Comparison of ENCODE assay signal across 1 cellular context in the genomic region with DNA sequence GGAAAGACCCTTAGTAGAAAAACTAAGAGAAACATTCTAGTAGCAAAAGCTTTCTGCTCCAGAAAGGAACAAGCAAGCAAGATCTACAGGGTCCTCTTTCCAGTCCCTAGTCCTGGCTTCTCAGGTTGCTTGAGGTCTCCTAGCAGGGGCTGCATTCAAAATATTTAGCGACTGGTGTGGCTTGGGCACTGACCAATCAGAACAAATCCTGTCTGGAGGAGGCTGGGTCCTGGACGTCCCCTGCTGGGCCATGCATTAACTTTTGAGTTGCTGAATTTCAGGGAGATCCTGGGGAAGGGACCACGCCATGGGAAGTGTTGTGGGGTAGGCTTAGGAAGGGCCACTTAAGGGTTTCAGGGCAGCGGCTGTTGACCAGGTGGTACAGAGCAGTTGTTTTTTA.
TF ChIP-seq lines count a peak whose summit lies in the region.

No MANE protein-coding gene starts in this region.

TF ChIP-seq in GM23338, 12 proteins besides CTCF, POLR2A, EP300 and RAD21 (continued from another document):
- TF ChIP-seq, protein P1, sequence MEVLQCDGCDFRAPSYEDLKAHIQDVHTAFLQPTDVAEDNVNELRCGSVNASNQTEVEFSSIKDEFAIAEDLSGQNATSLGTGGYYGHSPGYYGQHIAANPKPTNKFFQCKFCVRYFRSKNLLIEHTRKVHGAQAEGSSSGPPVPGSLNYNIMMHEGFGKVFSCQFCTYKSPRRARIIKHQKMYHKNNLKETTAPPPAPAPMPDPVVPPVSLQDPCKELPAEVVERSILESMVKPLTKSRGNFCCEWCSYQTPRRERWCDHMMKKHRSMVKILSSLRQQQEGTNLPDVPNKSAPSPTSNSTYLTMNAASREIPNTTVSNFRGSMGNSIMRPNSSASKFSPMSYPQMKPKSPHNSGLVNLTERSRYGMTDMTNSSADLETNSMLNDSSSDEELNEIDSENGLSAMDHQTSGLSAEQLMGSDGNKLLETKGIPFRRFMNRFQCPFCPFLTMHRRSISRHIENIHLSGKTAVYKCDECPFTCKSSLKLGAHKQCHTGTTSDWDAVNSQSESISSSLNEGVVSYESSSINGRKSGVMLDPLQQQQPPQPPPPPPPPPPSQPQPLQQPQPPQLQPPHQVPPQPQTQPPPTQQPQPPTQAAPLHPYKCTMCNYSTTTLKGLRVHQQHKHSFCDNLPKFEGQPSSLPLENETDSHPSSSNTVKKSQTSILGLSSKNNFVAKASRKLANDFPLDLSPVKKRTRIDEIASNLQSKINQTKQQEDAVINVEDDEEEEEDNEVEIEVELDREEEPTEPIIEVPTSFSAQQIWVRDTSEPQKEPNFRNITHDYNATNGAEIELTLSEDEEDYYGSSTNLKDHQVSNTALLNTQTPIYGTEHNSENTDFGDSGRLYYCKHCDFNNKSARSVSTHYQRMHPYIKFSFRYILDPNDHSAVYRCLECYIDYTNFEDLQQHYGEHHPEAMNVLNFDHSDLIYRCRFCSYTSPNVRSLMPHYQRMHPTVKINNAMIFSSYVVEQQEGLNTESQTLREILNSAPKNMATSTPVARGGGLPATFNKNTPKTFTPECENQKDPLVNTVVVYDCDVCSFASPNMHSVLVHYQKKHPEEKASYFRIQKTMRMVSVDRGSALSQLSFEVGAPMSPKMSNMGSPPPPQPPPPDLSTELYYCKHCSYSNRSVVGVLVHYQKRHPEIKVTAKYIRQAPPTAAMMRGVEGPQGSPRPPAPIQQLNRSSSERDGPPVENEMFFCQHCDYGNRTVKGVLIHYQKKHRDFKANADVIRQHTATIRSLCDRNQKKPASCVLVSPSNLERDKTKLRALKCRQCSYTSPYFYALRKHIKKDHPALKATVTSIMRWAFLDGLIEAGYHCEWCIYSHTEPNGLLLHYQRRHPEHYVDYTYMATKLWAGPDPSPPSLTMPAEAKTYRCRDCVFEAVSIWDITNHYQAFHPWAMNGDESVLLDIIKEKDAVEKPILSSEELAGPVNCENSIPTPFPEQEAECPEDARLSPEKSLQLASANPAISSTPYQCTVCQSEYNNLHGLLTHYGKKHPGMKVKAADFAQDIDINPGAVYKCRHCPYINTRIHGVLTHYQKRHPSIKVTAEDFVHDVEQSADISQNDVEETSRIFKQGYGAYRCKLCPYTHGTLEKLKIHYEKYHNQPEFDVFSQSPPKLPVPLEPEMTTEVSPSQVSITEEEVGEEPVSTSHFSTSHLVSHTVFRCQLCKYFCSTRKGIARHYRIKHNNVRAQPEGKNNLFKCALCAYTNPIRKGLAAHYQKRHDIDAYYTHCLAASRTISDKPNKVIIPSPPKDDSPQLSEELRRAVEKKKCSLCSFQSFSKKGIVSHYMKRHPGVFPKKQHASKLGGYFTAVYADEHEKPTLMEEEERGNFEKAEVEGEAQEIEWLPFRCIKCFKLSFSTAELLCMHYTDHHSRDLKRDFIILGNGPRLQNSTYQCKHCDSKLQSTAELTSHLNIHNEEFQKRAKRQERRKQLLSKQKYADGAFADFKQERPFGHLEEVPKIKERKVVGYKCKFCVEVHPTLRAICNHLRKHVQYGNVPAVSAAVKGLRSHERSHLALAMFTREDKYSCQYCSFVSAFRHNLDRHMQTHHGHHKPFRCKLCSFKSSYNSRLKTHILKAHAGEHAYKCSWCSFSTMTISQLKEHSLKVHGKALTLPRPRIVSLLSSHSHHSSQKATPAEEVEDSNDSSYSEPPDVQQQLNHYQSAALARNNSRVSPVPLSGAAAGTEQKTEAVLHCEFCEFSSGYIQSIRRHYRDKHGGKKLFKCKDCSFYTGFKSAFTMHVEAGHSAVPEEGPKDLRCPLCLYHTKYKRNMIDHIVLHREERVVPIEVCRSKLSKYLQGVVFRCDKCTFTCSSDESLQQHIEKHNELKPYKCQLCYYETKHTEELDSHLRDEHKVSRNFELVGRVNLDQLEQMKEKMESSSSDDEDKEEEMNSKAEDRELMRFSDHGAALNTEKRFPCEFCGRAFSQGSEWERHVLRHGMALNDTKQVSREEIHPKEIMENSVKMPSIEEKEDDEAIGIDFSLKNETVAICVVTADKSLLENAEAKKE (CRISPR knock-in tag; IDR thresholded peaks at IDR 0.05) = peak; percentile 70; the same call in 1 of the 2 replicates
TF ChIP-seq in GM23338: peak in this region for 1.
